ENCODE assay signal across 17 cellular contexts in the genomic region with DNA sequence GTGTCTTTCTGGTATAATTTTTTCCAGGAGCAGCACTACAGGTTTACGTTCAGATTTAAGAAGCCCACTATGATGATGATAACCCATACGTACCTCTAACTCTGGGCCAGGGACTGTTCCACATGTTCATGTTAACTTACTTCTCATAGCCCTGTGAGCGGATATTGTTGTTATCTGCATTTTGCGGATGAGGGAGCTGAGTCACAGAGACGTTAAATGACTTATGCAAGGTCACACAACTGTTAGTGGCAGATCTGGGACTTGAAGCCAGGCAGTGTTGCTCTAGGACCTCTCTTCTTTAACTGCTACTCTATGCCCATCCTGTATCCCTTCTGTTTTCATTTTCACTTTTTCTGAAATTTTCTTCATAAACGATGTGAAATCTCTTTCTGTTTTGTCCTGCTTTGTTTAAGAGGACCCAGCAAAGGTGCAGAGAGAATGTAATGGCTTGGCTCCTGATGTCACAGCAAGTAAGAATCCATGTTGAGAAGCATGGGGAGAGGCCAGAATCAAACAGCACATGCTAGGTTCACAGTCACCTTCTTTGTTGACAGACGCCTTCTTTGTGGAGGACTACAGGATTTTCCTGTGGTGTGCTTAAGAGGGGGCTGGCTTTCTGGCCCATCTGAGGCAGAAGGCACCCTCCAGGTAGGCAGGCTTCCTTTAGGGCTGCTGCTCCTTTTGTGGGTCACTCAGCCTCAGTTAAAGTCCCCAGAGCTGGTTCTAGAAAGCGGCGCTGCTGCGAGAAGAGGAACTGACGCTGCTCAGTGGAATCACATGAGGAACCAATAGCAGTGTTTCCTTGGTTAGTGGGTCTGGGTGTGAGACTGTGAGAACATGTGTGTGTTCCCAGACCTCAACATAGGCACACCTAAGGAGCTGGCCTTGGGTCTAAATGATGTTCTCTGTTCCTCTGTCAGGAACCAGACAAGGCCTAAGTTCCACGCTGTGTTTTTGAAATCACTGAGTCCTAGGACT.
A peak's percentile ranks its signal among the peaks of the same experiment; 100 is the strongest.
DNase-seq lines count a peak whose midpoint lies in the region; ATAC-seq and TF ChIP-seq lines count a peak whose summit lies in the region.
"Had no signal": no experiment of that assay in that cellular context is flagged by ENCODE, and none has a peak within 500 bp of the region (broad histone marks: within the 10 kb centered on the region; RNA-seq: fewer than 3 reads in every experiment).

No MANE protein-coding gene starts in this region.

- DNase-seq in MV-4-11 (lab: John Stamatoyannopoulos, UW) (peak; percentile 34), erythroblast (lab: John Stamatoyannopoulos, UW) (peak; percentile 10 to 11), dedifferentiated amniotic fluid mesenchymal stem cell (ENCODE audit: extremely low spot score) (no peak), germinal center (ENCODE audit: low spot score) (no peak), foreskin fibroblast (no peak), SHP77 (lab: John Stamatoyannopoulos, UW) (no peak)
- DNase-seq: CD8-positive, alpha-beta memory T cell; DND-41; effector CD4-positive, alpha-beta T cell; NCI-H1105 treated with DMSO at 0.1 percent for 48 hours; NCI-H524; small intestine had no signal

- TF ChIP-seq CTCF in foreskin fibroblast (IDR thresholded peaks at IDR 0.05; ENCODE audit: low read depth, low read length) = no peak

- no peak overlapping the region for H3K4me3 ChIP-seq in foreskin fibroblast (ENCODE audit: low read depth in 1 of 2, low read length in 2 of 2)
- H3K4me3 ChIP-seq: esophagus muscularis mucosa, gastroesophageal sphincter had no signal

- peak; percentile 43 for ATAC-seq in GM19351 (IDR thresholded peaks at IDR 0.05; ENCODE audit: unreplicated experiment)
- peak; percentile 55 for ATAC-seq in HG02852 (IDR thresholded peaks at IDR 0.05; ENCODE audit: unreplicated experiment)
- ATAC-seq: activated naive CD4-positive, alpha-beta T cell treated with anti-CD3 and anti-CD28 coated beads, Interleukin-2, amount 50 U/mL, for 72 hours; gastroesophageal sphincter had no signal

- no peak for TF ChIP-seq POLR2A in erythroblast (IDR thresholded peaks at IDR 0.05; ENCODE audit: low read length)

Comparison
In these comparisons a context has a peak if more than half of its experiments do, and no peak if none do; other contexts are left out.
1. DNase-seq: peak in MV-4-11 (single experiment) and erythroblast (2 of 2); none in dedifferentiated amniotic fluid mesenchymal stem cell (single experiment), germinal center (single experiment), foreskin fibroblast (0 of 2) and SHP77 (0 of 2).